ENCODE assay signal across 15 cellular contexts in genomic region chr3:63015614-63016016, GRCh38.
A peak's percentile ranks its signal among the peaks of the same experiment; 100 is the strongest.
DNase-seq lines count a peak whose midpoint lies in the region; ATAC-seq lines count a peak whose summit lies in the region.
"Had no signal": no experiment of that assay in that cellular context is flagged by ENCODE, and none has a peak within 500 bp of the region (broad histone marks: within the 10 kb centered on the region; RNA-seq: fewer than 3 reads in every experiment).

No MANE protein-coding gene starts in this region.

- H3K27me3 ChIP-seq in HUES64 (ENCODE audit: insufficient read depth, low read length) (no peaks in the 10 kb centered on the region), ectodermal cell (ENCODE audit: control insufficient read depth, insufficient read depth, low read length, poor library complexity, severe bottlenecking) (no peaks in the 10 kb centered on the region)
- H3K27me3 ChIP-seq: foreskin keratinocyte had no signal

- peaks cover 16% of the 10 kb centered on the region for H3K4me1 ChIP-seq in HUES64 (ENCODE audit: insufficient read depth, low read length)
- H3K4me1 ChIP-seq in ectodermal cell (ENCODE audit: control insufficient read depth, insufficient read depth, low read length) = peaks cover 13% of the 10 kb centered on the region
- H3K4me1 ChIP-seq: foreskin keratinocyte had no signal

- ATAC-seq in GM18868 (IDR thresholded peaks at IDR 0.05; ENCODE audit: unreplicated experiment) = no peak
- ATAC-seq: foreskin keratinocyte, left ventricle myocardium superior, SK-N-SH treated with all-trans-retinoic acid at 6 μM for 48 hours had no signal

- DNase-seq in ELF-1 (ENCODE audit: low read depth, low spot score) (peak; percentile 93), myocyte (ENCODE audit: low read depth) (peak; percentile 18)
- no peak for DNase-seq in activated T-cell treated with anti-CD3 and anti-CD28 coated beads, Interleukin-2, amount 50 U/mL, for 48 hours
- DNase-seq in activated CD4-positive, alpha-beta T cell treated with anti-CD3 and anti-CD28 coated beads for 48 hours = no peak
- DNase-seq: activated naive CD4-positive, alpha-beta T cell treated with Interleukin-2 at 50 U/mL for 16 hours; CD4-positive, CD25-positive, alpha-beta regulatory T cell; effector CD8-positive, alpha-beta T cell; foreskin keratinocyte; HFFc6; left ventricle myocardium superior; NK-92 treated with Interleukin-12 subunit alpha and Interleukin-12 subunit beta, amount 100 ng/mL, for 24 hours had no signal

- no peaks in the 10 kb centered on the region for H3K9me3 ChIP-seq in HUES64 (ENCODE audit: insufficient read depth, low read depth, low read length)
- no peaks in the 10 kb centered on the region for H3K9me3 ChIP-seq in ectodermal cell (ENCODE audit: control insufficient read depth, low read length)

- H3K27ac ChIP-seq in HUES64 (ENCODE audit: low read depth, low read length) (peak overlapping the region; percentile 89), ectodermal cell (ENCODE audit: insufficient read depth, low read depth, low read length, poor library complexity, severe bottlenecking) (peak overlapping the region; percentile 79)
- H3K27ac ChIP-seq: foreskin keratinocyte had no signal

- H3K4me3 ChIP-seq in HUES64 (ENCODE audit: low read length) (no peak overlapping the region), ectodermal cell (ENCODE audit: insufficient read depth, low read depth, low read length) (no peak overlapping the region)

- 43% methylated on average over 4 of the region's 4 CpGs for WGBS in HUES64
- 29 to 35% methylated on average over 4 of the region's 4 CpGs for WGBS in ectodermal cell, 2 experiments

- peak overlapping the region; percentile 81 for H3K9ac ChIP-seq in HUES64 (ENCODE audit: low read depth, low read length)

- no peaks in the 10 kb centered on the region for H3K36me3 ChIP-seq in HUES64 (ENCODE audit: insufficient read depth, low read length)
- no peaks in the 10 kb centered on the region for H3K36me3 ChIP-seq in ectodermal cell (ENCODE audit: control insufficient read depth, insufficient read depth, low read length)

Comparison
In these comparisons a context has a peak if more than half of its experiments do, and no peak if none do; other contexts are left out.
1. DNase-seq: peak in ELF-1 (single experiment) and myocyte (single experiment); none in activated T-cell treated with anti-CD3 and anti-CD28 coated beads, Interleukin-2, amount 50 U/mL, for 48 hours (0 of 2) and activated CD4-positive, alpha-beta T cell treated with anti-CD3 and anti-CD28 coated beads for 48 hours (single experiment).